Comparison of ENCODE assay signal across 8 cellular contexts in genomic region chr5:139560752-139561654, GRCh38. TPM values are rescaled to one million over a fixed set of nuclear protein-coding genes. Genes with fewer than 3 reads are reported as not detected.
DNase-seq lines count a peak whose midpoint lies in the region; ATAC-seq and TF ChIP-seq lines count a peak whose summit lies in the region.

TSS of gene UBE2D2 (plus strand) at chr5:139561339. CDS start at chr5:139561792, 453 bp downstream.

- DNase-seq in CMK (ENCODE audit: low read depth) (peak; percentile 94), HS-5 (ENCODE audit: low read depth) (peak; percentile 89), NK-92 (lab: John Stamatoyannopoulos, UW; ENCODE audit: unreplicated experiment) (peak; percentile 76), lower lobe of right lung (peak; percentile 99)
- DNase-seq in activated CD8-positive, alpha-beta memory T cell treated with anti-CD3 and anti-CD28 coated beads for 1 hour (ENCODE audit: extremely low read depth in 1 of 2, low read depth in 1 of 2), result peak; percentile 87 to 96
- peak; percentile 94 to 95 (median 95) for DNase-seq in stimulated activated CD4-positive, alpha-beta T cell treated with anti-CD3 and anti-CD28 coated beads, TNF-alpha, amount 100 ng/mL, for 1 hour (ENCODE audit: low read depth in 3 of 3, low spot score in 1 of 3)

- H3K9me3 ChIP-seq in ectodermal cell (ENCODE audit: control insufficient read depth, low read length), result no peaks in the 10 kb centered on the region
- H3K9me3 ChIP-seq in lower lobe of right lung, result no peaks in the 10 kb centered on the region

- peak within 1 kb of the TSS; percentile 88 for H3K27ac ChIP-seq in ectodermal cell (ENCODE audit: insufficient read depth, low read depth, low read length, poor library complexity, severe bottlenecking)
- H3K27ac ChIP-seq in lower lobe of right lung, result peak within 1 kb of the TSS; percentile 96

- peaks cover 6% of the 10 kb centered on the region for H3K4me1 ChIP-seq in ectodermal cell (ENCODE audit: control insufficient read depth, insufficient read depth, low read length)
- peaks cover 43% of the 10 kb centered on the region for H3K4me1 ChIP-seq in lower lobe of right lung

- ATAC-seq in GM19468 (IDR thresholded peaks at IDR 0.05; ENCODE audit: extremely low read depth, unreplicated experiment), result peak; percentile 55
- ATAC-seq in lower lobe of right lung, result peak; percentile 97 to 99

- 3% methylated on average over 89 of the region's 89 CpGs for WGBS in ectodermal cell, 2 experiments

- no peaks in the 10 kb centered on the region for H3K27me3 ChIP-seq in ectodermal cell (ENCODE audit: control insufficient read depth, insufficient read depth, low read length, poor library complexity, severe bottlenecking)
- H3K27me3 ChIP-seq in lower lobe of right lung (ENCODE audit: low read depth), result no peaks in the 10 kb centered on the region

- H3K36me3 ChIP-seq in ectodermal cell (ENCODE audit: control insufficient read depth, insufficient read depth, low read length) (no peaks in the 10 kb centered on the region), lower lobe of right lung (no peaks in the 10 kb centered on the region)

- no peak for TF ChIP-seq CTCF in lower lobe of right lung (IDR thresholded peaks at IDR 0.05)

- peak within 1 kb of the TSS; percentile 92 for H3K4me3 ChIP-seq in ectodermal cell (ENCODE audit: insufficient read depth, low read depth, low read length)
- peak within 1 kb of the TSS; percentile 85 for H3K4me3 ChIP-seq in lower lobe of right lung

- intact Hi-C loops in lower lobe of right lung (cut with DNase I), result no loop called here

RNA-seq across cellular contexts. Expression of gene UBE2D2, which starts in this region (rescaled TPM):
- 156 TPM for polyA plus RNA-seq in ectodermal cell (2013, experiment 1 of 4)
- polyA plus RNA-seq in ectodermal cell (2013, experiment 2 of 4), result 166 TPM
- 151 TPM for polyA plus RNA-seq in ectodermal cell (2013, experiment 3 of 4)
- polyA plus RNA-seq in ectodermal cell (2013, experiment 4 of 4), result 154 TPM
- total RNA-seq in lower lobe of right lung, result 97.0 TPM

Comparison
In these comparisons a context has a peak if more than half of its experiments do, and no peak if none do; other contexts are left out.
1. Peak in every context shown above with its lines: DNase-seq, ATAC-seq, H3K4me3 ChIP-seq and H3K27ac ChIP-seq.